In the genomic region with DNA sequence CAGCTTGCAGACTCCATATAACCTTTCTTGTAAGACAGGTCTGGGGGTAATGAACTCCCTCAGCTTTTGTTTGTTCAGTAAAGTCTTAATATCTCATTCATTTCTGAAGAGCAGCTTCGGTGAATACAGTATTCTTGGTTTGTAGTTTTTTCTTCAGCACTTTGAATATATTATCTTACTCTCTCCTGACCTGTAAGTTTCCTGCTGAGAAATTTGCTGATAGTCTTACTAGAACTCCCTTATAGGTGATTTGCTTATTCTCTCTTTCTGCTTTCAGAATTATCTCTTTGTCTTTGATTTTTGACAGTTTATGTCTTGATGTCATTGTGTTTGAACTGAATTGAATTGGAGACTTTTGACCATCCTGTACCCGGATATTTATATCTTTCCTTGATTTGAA, we compare ENCODE assay signal across 39 cellular contexts. TPM values are rescaled to one million over a fixed set of nuclear protein-coding genes. Genes with fewer than 3 reads are reported as not detected.
"Had no signal": no experiment of that assay in that cellular context is flagged by ENCODE, and none has a peak within 500 bp of the region (broad histone marks: within the 10 kb centered on the region; RNA-seq: fewer than 3 reads in every experiment).

No MANE protein-coding gene starts in this region.

- H3K4me3 ChIP-seq: MG63 had no signal

- H3K36me3 ChIP-seq: MG63 had no signal

- DNase-seq: Karpas-422, Kasumi-1, MG63, MM.1S, MV-4-11, NCI-H1048, NCI-H1092, NCI-H1092 treated with DMSO at 0.1 percent for 48 hours, NCI-H1105, NCI-H1105 treated with DMSO at 0.1 percent for 48 hours, NCI-H1417, NCI-H1417 treated with DMSO at 0.1 percent for 48 hours, NCI-H1436, NCI-H1436 treated with DMSO at 0.1 percent for 48 hours, NCI-H146, NCI-H1694, NCI-H1694 treated with DMSO at 0.1 percent for 48 hours, NCI-H187, NCI-H187 treated with DMSO at 0.1 percent for 48 hours, NCI-H1930, NCI-H2029, NCI-H2029 treated with DMSO at 0.1 percent for 48 hours, NCI-H2081, NCI-H2081 treated with DMSO at 0.1 percent for 48 hours, NCI-H2107, NCI-H2171, NCI-H2171 treated with DMSO at 0.1 percent for 48 hours, NCI-H2227 treated with DMSO at 0.1 percent for 48 hours, NCI-H226, NCI-H345, NCI-H446, NCI-H446 treated with DMSO at 0.1 percent for 48 hours, NCI-H510A, NCI-H510A treated with DMSO at 0.1 percent for 48 hours, NCI-H524 had no signal

- H3K27me3 ChIP-seq: MG63 had no signal

RNA-seq across cellular contexts. Expression of a gene that starts 54.3 kb away (rescaled TPM):
- total RNA-seq: LHCN-M2, M059J, MCF 10A, NCI-H460 had no signal
